In genomic region chr11:65429069-65429681, GRCh38 we compare ENCODE assay signal across 1 cellular context.
TF ChIP-seq lines count a peak whose summit lies in the region.

No MANE protein-coding gene starts in this region.

TF ChIP-seq in GM23338, 12 proteins besides CTCF, POLR2A, EP300 and RAD21 (continued from another document):
- TF ChIP-seq ZNF462 (CRISPR knock-in tag; IDR thresholded peaks at IDR 0.05) (no peak), POLR2AphosphoS5 (IDR thresholded peaks at IDR 0.05; ENCODE audit: low read depth) (no peak), NANOG (IDR thresholded peaks at IDR 0.05; ENCODE audit: borderline replicate concordance) (no peak), EZH2phosphoT487 (IDR thresholded peaks at IDR 0.05; ENCODE audit: unreplicated experiment) (no peak), ZNF331 (CRISPR knock-in tag; IDR thresholded peaks at IDR 0.05; ENCODE audit: low read depth) (no peak)
